ENCODE assay signal across 20 cellular contexts in the genomic region with DNA sequence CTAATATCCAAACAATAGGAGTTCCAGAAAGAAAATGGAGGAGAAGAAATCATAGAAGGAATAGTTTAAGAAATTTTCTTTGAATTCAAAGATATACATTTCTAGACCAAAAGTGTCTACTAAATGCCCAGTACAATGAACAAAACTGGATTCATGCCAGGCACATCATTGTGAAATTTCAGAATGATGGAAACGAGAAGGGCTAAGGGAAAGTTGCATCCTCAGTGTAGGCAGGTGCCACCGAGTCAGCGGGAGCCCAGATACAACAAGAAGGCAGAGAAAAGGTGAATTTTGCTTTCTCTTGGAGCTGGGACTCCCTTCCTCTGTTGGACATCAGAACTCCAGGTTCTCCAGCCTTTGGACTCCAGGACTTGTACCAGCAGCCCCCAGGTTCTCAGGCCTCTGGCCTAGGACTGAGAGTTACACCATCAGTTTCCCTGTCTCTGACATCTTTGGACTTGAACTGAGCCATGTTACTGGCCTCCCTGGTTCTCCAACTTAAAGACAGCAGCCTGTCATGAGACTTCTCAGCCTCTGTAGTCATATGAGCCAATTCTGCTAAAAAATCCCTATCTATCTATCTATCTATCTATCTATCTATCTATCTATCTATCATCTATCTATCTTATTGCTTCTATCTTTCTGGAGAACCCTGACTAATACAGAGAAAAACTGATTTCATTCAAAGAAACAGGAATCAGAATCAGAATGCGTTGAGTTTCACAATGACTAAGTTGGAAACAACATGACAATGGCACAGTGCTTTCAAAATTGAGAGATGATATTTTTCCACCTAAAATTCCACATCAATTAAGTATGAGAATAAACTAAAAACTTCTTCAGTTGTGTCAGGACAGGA.
DNase-seq lines count a peak whose midpoint lies in the region; ATAC-seq and TF ChIP-seq lines count a peak whose summit lies in the region.
"Had no signal": no experiment of that assay in that cellular context is flagged by ENCODE, and none has a peak within 500 bp of the region (broad histone marks: within the 10 kb centered on the region; RNA-seq: fewer than 3 reads in every experiment).

No MANE protein-coding gene starts in this region.

- H3K27me3 Mint-ChIP-seq in activated CD8-positive, alpha-beta T cell treated with anti-CD3 and anti-CD28 coated beads for 36 hours, result peaks cover 17% of the 10 kb centered on the region
- peaks cover 14% of the 10 kb centered on the region for H3K27me3 Mint-ChIP-seq in activated CD8-positive, alpha-beta T cell treated with anti-CD3 and anti-CD28 coated beads, Interleukin-2, amount 10 ng/mL, durations not matched to agents 7 days and 5 days (ENCODE audit: low read depth)
- H3K27me3 Mint-ChIP-seq: B cell, progenitor cell of endocrine pancreas had no signal

- H3K4me1 ChIP-seq in OCI-LY3 (ENCODE audit: low read length), result peaks cover 42% of the 10 kb centered on the region
- H3K4me1 ChIP-seq in ascending aorta, result no peaks in the 10 kb centered on the region
- H3K4me1 ChIP-seq: body of pancreas had no signal

- no peak for DNase-seq in activated CD8-positive, alpha-beta T cell treated with anti-CD3 and anti-CD28 coated beads for 36 hours
- DNase-seq in activated CD8-positive, alpha-beta T cell treated with anti-CD3 and anti-CD28 coated beads, Interleukin-2, amount 10 ng/mL, durations not matched to agents 7 days and 5 days, result no peak
- DNase-seq in islet precursor cell, result peak; percentile 19
- DNase-seq in NCI-H2171 (lab: John Stamatoyannopoulos, UW), result no peak
- no peak for DNase-seq in ascending aorta (ENCODE audit: low spot score in 2 of 2)
- DNase-seq in iPS-NIHi7 (ENCODE audit: extremely low spot score), result no peak
- DNase-seq: activated CD4-positive, alpha-beta T cell treated with anti-CD3 and anti-CD28 coated beads for 4 hours; body of pancreas; midbrain; NCI-H2171 treated with DMSO at 0.1 percent for 48 hours; SHP77; substantia nigra had no signal

- CTCF ChIA-PET in activated CD8-positive, alpha-beta T cell treated with anti-CD3 and anti-CD28 coated beads for 36 hours (lab: Charles Lee), result no interaction called here
- CTCF ChIA-PET in activated CD8-positive, alpha-beta T cell treated with anti-CD3 and anti-CD28 coated beads, Interleukin-2, amount 10 ng/mL, durations not matched to agents 7 days and 5 days (lab: Charles Lee), result no interaction called here

- no peak overlapping the region for H3K27ac Mint-ChIP-seq in activated CD8-positive, alpha-beta T cell treated with anti-CD3 and anti-CD28 coated beads for 36 hours
- H3K27ac Mint-ChIP-seq in activated CD8-positive, alpha-beta T cell treated with anti-CD3 and anti-CD28 coated beads, Interleukin-2, amount 10 ng/mL, durations not matched to agents 7 days and 5 days, result no peak overlapping the region
- H3K27ac Mint-ChIP-seq: activated naive CD8-positive, alpha-beta T cell; B cell; progenitor cell of endocrine pancreas had no signal

- peak; percentile 55 for ATAC-seq in activated CD8-positive, alpha-beta T cell treated with anti-CD3 and anti-CD28 coated beads for 36 hours
- ATAC-seq in activated CD8-positive, alpha-beta T cell treated with anti-CD3 and anti-CD28 coated beads, Interleukin-2, amount 10 ng/mL, durations not matched to agents 7 days and 5 days, result no peak
- ATAC-seq in GM18499 (IDR thresholded peaks at IDR 0.05; ENCODE audit: insufficient read depth, unreplicated experiment), result peak; percentile 52
- ATAC-seq: body of pancreas, HCT116, HepG2, left lobe of liver had no signal

- peaks cover 2% of the 10 kb centered on the region for H3K36me3 Mint-ChIP-seq in activated CD8-positive, alpha-beta T cell treated with anti-CD3 and anti-CD28 coated beads for 36 hours (ENCODE audit: low read depth)
- H3K36me3 Mint-ChIP-seq in activated CD8-positive, alpha-beta T cell treated with anti-CD3 and anti-CD28 coated beads, Interleukin-2, amount 10 ng/mL, durations not matched to agents 7 days and 5 days (ENCODE audit: low read depth), result no peaks in the 10 kb centered on the region

- H3K27ac ChIP-seq in OCI-LY3 (ENCODE audit: low read length), result peak overlapping the region; percentile 24; the same call in 1 of the 2 replicates
- H3K27ac ChIP-seq in ascending aorta, result no peak overlapping the region
- H3K27ac ChIP-seq: body of pancreas had no signal

- H3K4me3 Mint-ChIP-seq in activated CD8-positive, alpha-beta T cell treated with anti-CD3 and anti-CD28 coated beads for 36 hours, result no peak overlapping the region
- no peak overlapping the region for H3K4me3 Mint-ChIP-seq in activated CD8-positive, alpha-beta T cell treated with anti-CD3 and anti-CD28 coated beads, Interleukin-2, amount 10 ng/mL, durations not matched to agents 7 days and 5 days
- H3K4me3 Mint-ChIP-seq: activated naive CD8-positive, alpha-beta T cell; B cell had no signal

- no peaks in the 10 kb centered on the region for H4K20me1 ChIP-seq in OCI-LY3 (ENCODE audit: insufficient read depth, low read length)

- H3K9me3 ChIP-seq in OCI-LY3 (ENCODE audit: insufficient read depth, low read length) (peaks cover 7% of the 10 kb centered on the region; the same call in 1 of the 2 replicates), ascending aorta (peaks cover 0 to 8% of the 10 kb centered on the region in 2 donors)
- H3K9me3 ChIP-seq: body of pancreas had no signal

- no peak for TF ChIP-seq CTCF in activated CD8-positive, alpha-beta T cell treated with anti-CD3 and anti-CD28 coated beads for 36 hours (IDR thresholded peaks at IDR 0.05)
- TF ChIP-seq CTCF in OCI-LY3 (IDR thresholded peaks at IDR 0.05; ENCODE audit: low read depth, low read length) (no peak), ascending aorta (IDR thresholded peaks at IDR 0.05) (no peak)

- H3K27me3 ChIP-seq in OCI-LY3 (ENCODE audit: low read depth, low read length) (no peaks in the 10 kb centered on the region), ascending aorta (no peaks in the 10 kb centered on the region)
- H3K27me3 ChIP-seq: body of pancreas had no signal

- peak overlapping the region; percentile 38 for H3K4me3 ChIP-seq in OCI-LY3 (ENCODE audit: low read length)
- H3K4me3 ChIP-seq in ascending aorta, result no peak overlapping the region
- H3K4me3 ChIP-seq: body of pancreas had no signal

- no peak overlapping the region for H3K9ac ChIP-seq in OCI-LY3 (ENCODE audit: low read length)

- peaks cover 3% of the 10 kb centered on the region for H3K36me3 ChIP-seq in OCI-LY3 (replicated peaks; ENCODE audit: low read depth, low read length)
- H3K36me3 ChIP-seq in ascending aorta, result no peaks in the 10 kb centered on the region

- POLR2A ChIA-PET in activated CD8-positive, alpha-beta T cell treated with anti-CD3 and anti-CD28 coated beads for 36 hours (lab: Charles Lee), result no interaction called here
- POLR2A ChIA-PET in activated CD8-positive, alpha-beta T cell treated with anti-CD3 and anti-CD28 coated beads, Interleukin-2, amount 10 ng/mL, durations not matched to agents 7 days and 5 days (lab: Charles Lee), result no interaction called here

- H3K9me3 Mint-ChIP-seq in activated CD8-positive, alpha-beta T cell treated with anti-CD3 and anti-CD28 coated beads for 36 hours, result peaks cover 13% of the 10 kb centered on the region
- H3K9me3 Mint-ChIP-seq in activated CD8-positive, alpha-beta T cell treated with anti-CD3 and anti-CD28 coated beads, Interleukin-2, amount 10 ng/mL, durations not matched to agents 7 days and 5 days (ENCODE audit: insufficient read depth), result peaks cover 10% of the 10 kb centered on the region

- H3K79me2 ChIP-seq in OCI-LY3 (ENCODE audit: low read length), result no peaks in the 10 kb centered on the region

- H3K4me2 ChIP-seq in OCI-LY3 (ENCODE audit: low read length), result peak overlapping the region; percentile 50

- intact Hi-C loops in activated CD8-positive, alpha-beta T cell treated with anti-CD3 and anti-CD28 coated beads for 36 hours (cut with micrococcal nuclease), result no loop called here
- intact Hi-C loops in ascending aorta (cut with DNase I), result no loop called here

- H2AFZ ChIP-seq in OCI-LY3 (ENCODE audit: low read depth, low read length), result no peak overlapping the region

- peaks cover 9% of the 10 kb centered on the region for H3K4me1 Mint-ChIP-seq in activated CD8-positive, alpha-beta T cell treated with anti-CD3 and anti-CD28 coated beads for 36 hours (ENCODE audit: low read depth)
- H3K4me1 Mint-ChIP-seq in activated CD8-positive, alpha-beta T cell treated with anti-CD3 and anti-CD28 coated beads, Interleukin-2, amount 10 ng/mL, durations not matched to agents 7 days and 5 days (ENCODE audit: low read depth), result no peaks in the 10 kb centered on the region
